In the genomic region with DNA sequence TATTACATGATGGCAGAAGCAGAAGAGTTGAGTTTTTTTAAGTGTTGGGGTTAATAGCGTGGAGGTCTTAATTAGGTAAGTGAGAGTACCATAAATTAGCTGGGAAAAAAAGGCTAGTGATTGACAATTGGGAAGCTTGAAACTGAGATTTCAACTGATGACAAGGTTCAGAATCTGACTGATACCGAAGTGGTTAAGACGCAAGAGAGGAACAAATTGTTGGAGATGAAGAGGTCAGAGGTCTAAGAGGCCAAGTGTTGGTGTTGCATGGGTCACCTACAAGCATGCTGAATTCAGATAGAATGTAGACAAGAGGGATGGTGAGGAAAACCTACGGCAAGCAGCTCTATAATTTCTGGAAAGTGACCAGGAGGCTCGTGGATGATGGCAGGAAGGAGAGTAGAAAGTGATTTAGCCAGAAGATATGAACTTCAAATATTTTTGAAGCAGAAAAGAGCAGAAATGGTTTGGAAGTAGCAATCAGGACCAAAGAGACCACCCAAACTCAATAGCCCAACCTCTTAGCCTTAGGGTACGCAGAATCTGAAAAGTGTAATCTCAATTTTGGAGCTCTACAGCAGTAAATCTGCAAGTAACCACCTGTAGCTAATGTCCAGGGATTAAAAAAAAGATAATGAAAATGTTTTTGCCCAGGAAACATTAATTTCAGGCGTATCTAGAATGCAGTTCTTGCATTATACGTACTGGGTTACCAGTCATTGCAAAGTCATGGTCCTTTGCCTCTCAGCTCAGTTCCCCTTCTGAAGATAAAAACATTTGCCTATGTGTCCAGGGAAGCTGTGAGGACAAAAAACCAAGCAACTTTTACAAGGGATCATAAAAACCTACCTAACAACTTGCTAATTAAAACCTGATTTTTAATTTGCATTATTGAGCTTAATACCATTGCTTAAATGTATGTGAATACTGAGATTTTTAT, we compare ENCODE assay signal across 1 cellular context.
TF ChIP-seq lines count a peak whose summit lies in the region.

No MANE protein-coding gene starts in this region.

TF ChIP-seq in GM23338, 12 proteins besides CTCF, POLR2A, EP300 and RAD21 (continued from another document):
- TF ChIP-seq, protein P1, sequence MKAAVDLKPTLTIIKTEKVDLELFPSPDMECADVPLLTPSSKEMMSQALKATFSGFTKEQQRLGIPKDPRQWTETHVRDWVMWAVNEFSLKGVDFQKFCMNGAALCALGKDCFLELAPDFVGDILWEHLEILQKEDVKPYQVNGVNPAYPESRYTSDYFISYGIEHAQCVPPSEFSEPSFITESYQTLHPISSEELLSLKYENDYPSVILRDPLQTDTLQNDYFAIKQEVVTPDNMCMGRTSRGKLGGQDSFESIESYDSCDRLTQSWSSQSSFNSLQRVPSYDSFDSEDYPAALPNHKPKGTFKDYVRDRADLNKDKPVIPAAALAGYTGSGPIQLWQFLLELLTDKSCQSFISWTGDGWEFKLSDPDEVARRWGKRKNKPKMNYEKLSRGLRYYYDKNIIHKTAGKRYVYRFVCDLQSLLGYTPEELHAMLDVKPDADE (IDR thresholded peaks at IDR 0.05): no peak
- TF ChIP-seq EZH2phosphoT487 (IDR thresholded peaks at IDR 0.05; ENCODE audit: unreplicated experiment): no peak
